1 cellular context compared by ENCODE assay signal in the genomic region with DNA sequence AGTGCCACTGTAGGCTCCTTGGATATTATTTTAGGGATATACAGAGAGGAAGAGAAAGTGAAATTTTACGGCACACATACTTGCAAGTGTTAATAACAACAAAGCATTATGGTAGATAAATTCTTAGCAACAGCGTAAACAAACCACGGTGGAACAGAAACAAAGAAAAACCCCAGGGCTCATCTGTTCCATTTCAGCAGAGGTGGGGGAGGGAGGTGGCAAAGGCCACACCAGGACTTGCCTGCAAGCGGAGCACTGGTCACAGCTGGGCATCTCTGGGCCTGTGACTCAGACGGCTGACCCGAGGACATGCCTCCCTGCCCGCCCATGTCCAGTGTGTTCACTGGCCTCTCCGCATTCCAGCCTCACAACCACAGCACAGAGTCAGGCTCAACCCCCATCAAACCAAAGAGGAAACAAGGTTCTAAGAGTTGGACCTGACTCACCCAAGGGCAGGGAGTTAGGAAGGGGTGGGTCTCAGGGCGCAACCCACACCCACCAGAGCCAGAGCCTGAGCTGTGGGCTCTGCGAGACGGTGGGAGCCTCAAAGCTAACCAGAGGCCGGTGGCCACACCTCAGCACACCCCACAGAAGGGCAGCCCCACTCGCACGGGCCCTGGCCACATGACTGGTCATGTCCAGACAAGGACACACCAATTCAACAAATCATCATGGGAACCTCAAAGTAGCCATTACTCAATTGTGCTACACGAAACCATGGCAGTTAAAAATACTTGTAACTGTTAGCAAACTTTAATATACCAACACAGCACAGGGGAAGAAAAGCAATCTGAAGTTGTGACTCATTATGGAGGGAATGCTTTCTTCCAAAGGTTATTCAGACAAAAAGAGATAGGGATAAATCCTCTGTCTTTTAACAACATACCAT.
A peak's percentile ranks its signal among the peaks of the same experiment; 100 is the strongest.
TF ChIP-seq lines count a peak whose summit lies in the region.

No MANE protein-coding gene starts in this region.

TF ChIP-seq in HepG2, 621 proteins besides CTCF, POLR2A, EP300 and RAD21 (continued from another document and continues in another):
- TF ChIP-seq, protein P1, sequence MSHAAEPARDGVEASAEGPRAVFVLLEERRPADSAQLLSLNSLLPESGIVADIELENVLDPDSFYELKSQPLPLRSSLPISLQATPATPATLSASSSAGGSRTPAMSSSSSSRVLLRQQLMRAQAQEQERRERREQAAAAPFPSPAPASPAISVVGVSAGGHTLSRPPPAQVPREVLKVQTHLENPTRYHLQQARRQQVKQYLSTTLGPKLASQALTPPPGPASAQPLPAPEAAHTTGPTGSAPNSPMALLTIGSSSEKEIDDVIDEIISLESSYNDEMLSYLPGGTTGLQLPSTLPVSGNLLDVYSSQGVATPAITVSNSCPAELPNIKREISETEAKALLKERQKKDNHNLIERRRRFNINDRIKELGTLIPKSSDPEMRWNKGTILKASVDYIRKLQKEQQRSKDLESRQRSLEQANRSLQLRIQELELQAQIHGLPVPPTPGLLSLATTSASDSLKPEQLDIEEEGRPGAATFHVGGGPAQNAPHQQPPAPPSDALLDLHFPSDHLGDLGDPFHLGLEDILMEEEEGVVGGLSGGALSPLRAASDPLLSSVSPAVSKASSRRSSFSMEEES (CRISPR knock-in tag; IDR thresholded peaks at IDR 0.05) = peak; percentile 24; the same call in 1 of the 2 replicates
- TF ChIP-seq KDM2A (CRISPR knock-in tag; IDR thresholded peaks at IDR 0.05; ENCODE audit: borderline replicate concordance, low read depth) = peak; percentile 76
- TF ChIP-seq, protein P2, sequence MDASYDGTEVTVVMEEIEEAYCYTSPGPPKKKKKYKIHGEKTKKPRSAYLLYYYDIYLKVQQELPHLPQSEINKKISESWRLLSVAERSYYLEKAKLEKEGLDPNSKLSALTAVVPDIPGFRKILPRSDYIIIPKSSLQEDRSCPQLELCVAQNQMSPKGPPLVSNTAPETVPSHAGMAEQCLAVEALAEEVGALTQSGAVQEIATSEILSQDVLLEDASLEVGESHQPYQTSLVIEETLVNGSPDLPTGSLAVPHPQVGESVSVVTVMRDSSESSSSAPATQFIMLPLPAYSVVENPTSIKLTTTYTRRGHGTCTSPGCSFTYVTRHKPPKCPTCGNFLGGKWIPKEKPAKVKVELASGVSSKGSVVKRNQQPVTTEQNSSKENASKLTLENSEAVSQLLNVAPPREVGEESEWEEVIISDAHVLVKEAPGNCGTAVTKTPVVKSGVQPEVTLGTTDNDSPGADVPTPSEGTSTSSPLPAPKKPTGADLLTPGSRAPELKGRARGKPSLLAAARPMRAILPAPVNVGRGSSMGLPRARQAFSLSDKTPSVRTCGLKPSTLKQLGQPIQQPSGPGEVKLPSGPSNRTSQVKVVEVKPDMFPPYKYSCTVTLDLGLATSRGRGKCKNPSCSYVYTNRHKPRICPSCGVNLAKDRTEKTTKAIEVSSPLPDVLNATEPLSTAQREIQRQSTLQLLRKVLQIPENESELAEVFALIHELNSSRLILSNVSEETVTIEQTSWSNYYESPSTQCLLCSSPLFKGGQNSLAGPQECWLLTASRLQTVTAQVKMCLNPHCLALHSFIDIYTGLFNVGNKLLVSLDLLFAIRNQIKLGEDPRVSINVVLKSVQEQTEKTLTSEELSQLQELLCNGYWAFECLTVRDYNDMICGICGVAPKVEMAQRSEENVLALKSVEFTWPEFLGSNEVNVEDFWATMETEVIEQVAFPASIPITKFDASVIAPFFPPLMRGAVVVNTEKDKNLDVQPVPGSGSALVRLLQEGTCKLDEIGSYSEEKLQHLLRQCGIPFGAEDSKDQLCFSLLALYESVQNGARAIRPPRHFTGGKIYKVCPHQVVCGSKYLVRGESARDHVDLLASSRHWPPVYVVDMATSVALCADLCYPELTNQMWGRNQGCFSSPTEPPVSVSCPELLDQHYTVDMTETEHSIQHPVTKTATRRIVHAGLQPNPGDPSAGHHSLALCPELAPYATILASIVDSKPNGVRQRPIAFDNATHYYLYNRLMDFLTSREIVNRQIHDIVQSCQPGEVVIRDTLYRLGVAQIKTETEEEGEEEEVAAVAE (CRISPR knock-in tag; IDR thresholded peaks at IDR 0.05; ENCODE audit: borderline replicate concordance) = 0 out of 2 replicates have a peak, but pooled peaks have one; percentile 54
- TF ChIP-seq, protein P3, sequence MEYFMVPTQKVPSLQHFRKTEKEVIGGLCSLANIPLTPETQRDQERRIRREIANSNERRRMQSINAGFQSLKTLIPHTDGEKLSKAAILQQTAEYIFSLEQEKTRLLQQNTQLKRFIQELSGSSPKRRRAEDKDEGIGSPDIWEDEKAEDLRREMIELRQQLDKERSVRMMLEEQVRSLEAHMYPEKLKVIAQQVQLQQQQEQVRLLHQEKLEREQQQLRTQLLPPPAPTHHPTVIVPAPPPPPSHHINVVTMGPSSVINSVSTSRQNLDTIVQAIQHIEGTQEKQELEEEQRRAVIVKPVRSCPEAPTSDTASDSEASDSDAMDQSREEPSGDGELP (IDR thresholded peaks at IDR 0.05; ENCODE audit: borderline replicate concordance, low read depth) = peak; percentile 92
- peak; percentile 78 for TF ChIP-seq PHF21A (CRISPR knock-in tag; IDR thresholded peaks at IDR 0.05)
- TF ChIP-seq ZFP36L2 (CRISPR knock-in tag; IDR thresholded peaks at IDR 0.05) = no peak
- TF ChIP-seq ZMYM2 (CRISPR knock-in tag; IDR thresholded peaks at IDR 0.05) = 0 out of 2 replicates have a peak, but pooled peaks have one; percentile 41
- TF ChIP-seq ZFP82 (CRISPR knock-in tag; IDR thresholded peaks at IDR 0.05; ENCODE audit: borderline replicate concordance) = no peak
- TF ChIP-seq DZIP1 (CRISPR knock-in tag; IDR thresholded peaks at IDR 0.05) = no peak
- TF ChIP-seq ZBTB37 (CRISPR knock-in tag; IDR thresholded peaks at IDR 0.05) = no peak
- TF ChIP-seq ZNF234 (CRISPR knock-in tag; conservative IDR thresholded peaks at IDR 0.05) = no peak
- no peak; the same call in 1 of the 2 replicates for TF ChIP-seq ZNF552 (CRISPR knock-in tag; IDR thresholded peaks at IDR 0.05; ENCODE audit: borderline replicate concordance)
- peak; percentile 34; the same call in 1 of the 2 replicates for TF ChIP-seq ZNF44 (CRISPR knock-in tag; IDR thresholded peaks at IDR 0.05)
- peak; percentile 55; the same call in 1 of the 2 replicates for TF ChIP-seq TAF1 (CRISPR knock-in tag; IDR thresholded peaks at IDR 0.05)
- TF ChIP-seq, protein P4, sequence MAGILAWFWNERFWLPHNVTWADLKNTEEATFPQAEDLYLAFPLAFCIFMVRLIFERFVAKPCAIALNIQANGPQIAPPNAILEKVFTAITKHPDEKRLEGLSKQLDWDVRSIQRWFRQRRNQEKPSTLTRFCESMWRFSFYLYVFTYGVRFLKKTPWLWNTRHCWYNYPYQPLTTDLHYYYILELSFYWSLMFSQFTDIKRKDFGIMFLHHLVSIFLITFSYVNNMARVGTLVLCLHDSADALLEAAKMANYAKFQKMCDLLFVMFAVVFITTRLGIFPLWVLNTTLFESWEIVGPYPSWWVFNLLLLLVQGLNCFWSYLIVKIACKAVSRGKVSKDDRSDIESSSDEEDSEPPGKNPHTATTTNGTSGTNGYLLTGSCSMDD (CRISPR knock-in tag; IDR thresholded peaks at IDR 0.05) = no peak
- TF ChIP-seq HMG20B (CRISPR knock-in tag; conservative IDR thresholded peaks at IDR 0.05) = 0 out of 2 replicates have a peak, but pooled peaks have one; percentile 19
- TF ChIP-seq FOXJ3 (CRISPR knock-in tag; IDR thresholded peaks at IDR 0.05; ENCODE audit: borderline replicate concordance) = peak; percentile 81
- 0 out of 2 replicates have a peak, but pooled peaks have one; percentile 65 for TF ChIP-seq ZNF225 (CRISPR knock-in tag; IDR thresholded peaks at IDR 0.05)
- 0 out of 2 replicates have a peak, but pooled peaks have one; percentile 22 for TF ChIP-seq YEATS2 (CRISPR knock-in tag; IDR thresholded peaks at IDR 0.05; ENCODE audit: borderline replicate concordance)
- 0 out of 2 replicates have a peak, but pooled peaks have one; percentile 19 for TF ChIP-seq RFXANK (CRISPR knock-in tag; IDR thresholded peaks at IDR 0.05)
- TF ChIP-seq SETDB1 (CRISPR knock-in tag; IDR thresholded peaks at IDR 0.05; ENCODE audit: borderline replicate concordance) = no peak
- TF ChIP-seq ZKSCAN8 (CRISPR knock-in tag; IDR thresholded peaks at IDR 0.05; ENCODE audit: borderline replicate concordance) = no peak
- TF ChIP-seq ZNF720 (CRISPR knock-in tag; IDR thresholded peaks at IDR 0.05) = no peak
- peak; percentile 18; the same call in 1 of the 2 replicates for TF ChIP-seq KAT8 (CRISPR knock-in tag; IDR thresholded peaks at IDR 0.05)
- TF ChIP-seq NR3C1 (CRISPR knock-in tag; IDR thresholded peaks at IDR 0.05) = no peak
- no peak for TF ChIP-seq RORA (CRISPR knock-in tag; IDR thresholded peaks at IDR 0.05)
- TF ChIP-seq U2AF2 (IDR thresholded peaks at IDR 0.05; ENCODE audit: low read depth, low read length) = no peak
- no peak for TF ChIP-seq ZBTB8A (CRISPR knock-in tag; IDR thresholded peaks at IDR 0.05; ENCODE audit: borderline replicate concordance, low read depth)
- TF ChIP-seq ZBTB7A (CRISPR knock-in tag; IDR thresholded peaks at IDR 0.05) = peak; percentile 83; the same call in 1 of the 2 replicates
- TF ChIP-seq TBX2 (CRISPR knock-in tag; IDR thresholded peaks at IDR 0.05; ENCODE audit: borderline replicate concordance) = peak; percentile 74
- TF ChIP-seq RFXAP (CRISPR knock-in tag; IDR thresholded peaks at IDR 0.05; ENCODE audit: borderline replicate concordance) = 0 out of 2 replicates have a peak, but pooled peaks have one; percentile 41
- peak; percentile 77 for TF ChIP-seq MEF2D (CRISPR knock-in tag; IDR thresholded peaks at IDR 0.05)
- TF ChIP-seq JARID2 (CRISPR knock-in tag; IDR thresholded peaks at IDR 0.05; ENCODE audit: insufficient replicate concordance) = no peak
- TF ChIP-seq, protein P5, sequence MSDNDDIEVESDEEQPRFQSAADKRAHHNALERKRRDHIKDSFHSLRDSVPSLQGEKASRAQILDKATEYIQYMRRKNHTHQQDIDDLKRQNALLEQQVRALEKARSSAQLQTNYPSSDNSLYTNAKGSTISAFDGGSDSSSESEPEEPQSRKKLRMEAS (IDR thresholded peaks at IDR 0.05) = peak; percentile 52; the same call in 1 of the 2 replicates
- TF ChIP-seq ZNF607 (CRISPR knock-in tag; IDR thresholded peaks at IDR 0.05; ENCODE audit: borderline replicate concordance) = no peak; the same call in 1 of the 2 replicates
- no peak for TF ChIP-seq MLLT10 (CRISPR knock-in tag; IDR thresholded peaks at IDR 0.05)
- TF ChIP-seq SP4 (CRISPR knock-in tag; IDR thresholded peaks at IDR 0.05) = no peak; the same call in 1 of the 2 replicates
- TF ChIP-seq ZNF574 (CRISPR knock-in tag; IDR thresholded peaks at IDR 0.05) = peak; percentile 78; the same call in 1 of the 2 replicates
- TF ChIP-seq ZNF550 (CRISPR knock-in tag; IDR thresholded peaks at IDR 0.05; ENCODE audit: borderline replicate concordance) = no peak
- peak; percentile 62; the same call in 1 of the 2 replicates for TF ChIP-seq ZNF331 (CRISPR knock-in tag; IDR thresholded peaks at IDR 0.05)
- no peak for TF ChIP-seq ZSCAN21 (CRISPR knock-in tag; IDR thresholded peaks at IDR 0.05; ENCODE audit: borderline replicate concordance)
- TF ChIP-seq DMAP1 (CRISPR knock-in tag; IDR thresholded peaks at IDR 0.05) = peak; percentile 71
- peak; percentile 92 for TF ChIP-seq RXRA (CRISPR knock-in tag; IDR thresholded peaks at IDR 0.05)
- TF ChIP-seq PCBP1 (IDR thresholded peaks at IDR 0.05; ENCODE audit: borderline replicate concordance, low read depth, low read length) = 0 out of 2 replicates have a peak, but pooled peaks have one; percentile 56
- peak; percentile 63; the same call in 1 of the 2 replicates for TF ChIP-seq ZIK1 (CRISPR knock-in tag; IDR thresholded peaks at IDR 0.05; ENCODE audit: borderline replicate concordance, low read depth)
- no peak for TF ChIP-seq ZNF577 (CRISPR knock-in tag; IDR thresholded peaks at IDR 0.05; ENCODE audit: borderline replicate concordance, low read depth)
- no peak for TF ChIP-seq HNRNPK (IDR thresholded peaks at IDR 0.05; ENCODE audit: low read depth, low read length, poor library complexity, severe bottlenecking)
- peak; percentile 70 for TF ChIP-seq RCOR2 (CRISPR knock-in tag; IDR thresholded peaks at IDR 0.05)
